ENCODE assay signal across 10 cellular contexts in genomic region chr22:35914357-35914664, GRCh38.
A peak's percentile ranks its signal among the peaks of the same experiment; 100 is the strongest.
DNase-seq lines count a peak whose midpoint lies in the region; ATAC-seq and TF ChIP-seq lines count a peak whose summit lies in the region.
"Had no signal": no experiment of that assay in that cellular context is flagged by ENCODE, and none has a peak within 500 bp of the region (broad histone marks: within the 10 kb centered on the region; RNA-seq: fewer than 3 reads in every experiment).

No MANE protein-coding gene starts in this region.

- CTCF ChIA-PET in AG04450 (lab: Charles Lee) (interaction anchor here (2.5 to 5.3 kb wide), 2 partner anchors 151 to 287 kb away, joined by 5 to 38 read pairs; no protein-coding TSS in a partner anchor), PC-3 (lab: Charles Lee) (no interaction called here)

- POLR2A ChIA-PET in AG04450 (lab: Yijun Ruan, JAX): interaction anchor here (0.7 to 1.0 kb wide), 3 partner anchors 19 to 116 kb away, joined by 3 read pairs; partner anchors contain the start of gene RBFOX2
- POLR2A ChIA-PET in PC-3 (lab: Charles Lee; ENCODE audit: unreplicated experiment): interaction anchor here (0.7 kb wide), 1 partner anchor 185 kb away, joined by 3 read pairs; no protein-coding TSS in a partner anchor

- H3K9me3 ChIP-seq in AG04450 (ENCODE audit: control insufficient read depth, insufficient read depth, low read length): no peaks in the 10 kb centered on the region
- no peaks in the 10 kb centered on the region for H3K9me3 ChIP-seq in PC-3 (ENCODE audit: low read length)
- H3K9me3 ChIP-seq in osteoblast (ENCODE audit: low read depth, low read length): no peaks in the 10 kb centered on the region

- peaks cover 31% of the 10 kb centered on the region for H3K4me1 ChIP-seq in PC-3 (ENCODE audit: insufficient read depth, low read length)
- peaks cover 46% of the 10 kb centered on the region for H3K4me1 ChIP-seq in osteoblast (ENCODE audit: insufficient read depth, low read length)

- no peak for TF ChIP-seq CTCF in AG04450 (IDR thresholded peaks at IDR 0.05; ENCODE audit: low read depth, low read length)
- TF ChIP-seq CTCF in PC-3 (conservative IDR thresholded peaks at IDR 0.05; ENCODE audit: low read depth, low read length): no peak
- no peak for TF ChIP-seq CTCF in osteoblast (IDR thresholded peaks at IDR 0.05; ENCODE audit: extremely low read depth, low read depth, low read length)

- H3K4me3 ChIP-seq in AG04450 (ENCODE audit: low read depth, low read length): peak overlapping the region; percentile 8; the same call in 1 of the 2 replicates
- H3K4me3 ChIP-seq in PC-3 (ENCODE audit: low read length): peak overlapping the region; percentile 67; the same call in 1 of the 2 replicates
- H3K4me3 ChIP-seq in osteoblast (ENCODE audit: insufficient read depth, low read length): peak overlapping the region; percentile 72

- no peak for DNase-seq in AG04450 (ENCODE audit: low read depth, low spot score)
- DNase-seq in PC-3: no peak
- DNase-seq in epithelial cell of prostate (ENCODE audit: low read depth, low spot score): no peak
- DNase-seq in osteoblast (ENCODE audit: insufficient read length, low spot score, missing footprints): no peak
- no peak for DNase-seq in NCI-H1417 (lab: John Stamatoyannopoulos, UW)
- DNase-seq in stimulated activated CD8-positive, alpha-beta memory T cell treated with anti-CD3 and anti-CD28 coated beads, Interleukin-4, amount 100 ng/mL, for 48 hours: no peak
- DNase-seq in NCI-H1105 treated with DMSO at 0.1 percent for 48 hours (lab: John Stamatoyannopoulos, UW): no peak
- no peak for DNase-seq in NCI-H128 (lab: John Stamatoyannopoulos, UW; ENCODE audit: unreplicated experiment)
- DNase-seq: activated T-cell treated with anti-CD3 and anti-CD28 coated beads, Interleukin-2, amount 50 U/mL, for 48 hours; DND-41 had no signal

- H3K9ac ChIP-seq in PC-3 (ENCODE audit: low read length): no peak overlapping the region

- peak overlapping the region; percentile 64 for H2AFZ ChIP-seq in PC-3 (ENCODE audit: low read length)
- peak overlapping the region; percentile 16 for H2AFZ ChIP-seq in osteoblast (ENCODE audit: low read length)

- H3K27ac ChIP-seq in AG04450 (ENCODE audit: low read depth, low read length): no peak overlapping the region
- peak overlapping the region; percentile 64; the same call in 1 of the 2 replicates for H3K27ac ChIP-seq in PC-3 (ENCODE audit: low read length)
- H3K27ac ChIP-seq in epithelial cell of prostate: peak overlapping the region; percentile 79
- peak overlapping the region; percentile 38 for H3K27ac ChIP-seq in osteoblast (ENCODE audit: low read depth, low read length)

- H3K79me2 ChIP-seq in PC-3 (ENCODE audit: low read length) (peaks cover 91% of the 10 kb centered on the region), osteoblast (ENCODE audit: insufficient read depth, low read length) (peaks cover 84% of the 10 kb centered on the region)

- ATAC-seq in PC-3: no peak

- H4K20me1 ChIP-seq in PC-3 (ENCODE audit: low read length) (no peaks in the 10 kb centered on the region), osteoblast (ENCODE audit: insufficient read depth, low read length) (peaks cover 8% of the 10 kb centered on the region)

- BruUV-seq in PC-3 (replicated peaks; lab: Mats Ljungman, UMichigan): no TSS peak

- peak overlapping the region; percentile 81 for H3K4me2 ChIP-seq in PC-3 (ENCODE audit: low read length)
- H3K4me2 ChIP-seq in osteoblast (ENCODE audit: insufficient read depth, low read length): peak overlapping the region; percentile 98

- H3K27me3 ChIP-seq in AG04450 (ENCODE audit: control insufficient read depth, insufficient read depth, low read length) (no peaks in the 10 kb centered on the region), PC-3 (ENCODE audit: low read length) (no peaks in the 10 kb centered on the region), osteoblast (ENCODE audit: insufficient read depth, low read length) (no peaks in the 10 kb centered on the region)

- no peaks in the 10 kb centered on the region for H3K9me2 ChIP-seq in PC-3 (replicated peaks; ENCODE audit: low read length)

- H3K36me3 ChIP-seq in PC-3 (ENCODE audit: low read depth, low read length) (no peaks in the 10 kb centered on the region), osteoblast (ENCODE audit: insufficient read depth, low read length) (no peaks in the 10 kb centered on the region)

- intact Hi-C loops in PC-3 (cut with micrococcal nuclease): loop anchor here (2.0 kb wide), 1 partner anchor 74 kb away; no protein-coding TSS in a partner anchor

- H3F3A ChIP-seq in PC-3 (ENCODE audit: low read length, unreplicated experiment): no peaks in the 10 kb centered on the region

Comparison
In these comparisons a context has a peak if more than half of its experiments do, and no peak if none do; other contexts are left out.
1. H3K4me3 ChIP-seq: peak in every context shown above with its lines; median percentile 72 in osteoblast; 67 in PC-3; 8 in AG04450.